Comparison of ENCODE assay signal across 8 cellular contexts in the genomic region with DNA sequence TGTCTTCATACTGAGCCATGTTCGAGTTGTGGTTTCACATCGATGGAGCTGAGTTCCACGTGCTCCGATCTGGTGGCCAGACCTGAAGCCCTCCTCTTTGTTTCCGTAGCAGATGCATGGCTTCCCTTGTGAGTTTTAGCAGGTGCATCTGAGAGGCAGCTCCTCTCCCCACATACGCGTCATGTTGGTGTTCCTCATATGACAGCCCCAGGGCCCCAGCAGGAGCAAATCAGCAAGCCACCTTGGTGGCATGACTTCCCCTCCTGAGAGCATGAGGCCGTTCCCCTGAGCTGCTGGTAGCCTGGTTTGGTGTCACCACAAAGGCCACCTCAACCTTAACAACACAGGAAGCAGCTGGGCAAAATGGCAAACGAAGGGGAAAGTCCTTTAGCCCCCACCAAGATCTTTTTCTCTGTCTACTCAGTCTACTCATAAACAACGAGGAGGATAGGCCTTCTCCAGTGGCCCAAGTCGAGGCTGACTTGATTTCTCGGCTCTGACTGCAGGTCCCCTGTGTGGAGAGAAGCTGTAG. TPM values are rescaled to one million over a fixed set of nuclear protein-coding genes. Genes with fewer than 3 reads are reported as not detected.
DNase-seq lines count a peak whose midpoint lies in the region; ATAC-seq and TF ChIP-seq lines count a peak whose summit lies in the region.

No MANE protein-coding gene starts in this region.

- TF ChIP-seq CTCF in RWPE2 (IDR thresholded peaks at IDR 0.05; ENCODE audit: poor library complexity, severe bottlenecking) = no peak

- H3K27ac Mint-ChIP-seq in activated naive CD4-positive, alpha-beta T cell treated with anti-CD3 and anti-CD28 coated beads for 36 hours = peak overlapping the region; percentile 99

- no peaks in the 10 kb centered on the region for H3K9me3 Mint-ChIP-seq in activated naive CD4-positive, alpha-beta T cell treated with anti-CD3 and anti-CD28 coated beads for 36 hours

- no peaks in the 10 kb centered on the region for H3K36me3 ChIP-seq in RWPE2 (ENCODE audit: low read depth)

- H3K4me3 ChIP-seq in RWPE2 (ENCODE audit: severe bottlenecking) = no peak overlapping the region

- ATAC-seq in HG02852 (IDR thresholded peaks at IDR 0.05; ENCODE audit: unreplicated experiment) (peak; percentile 84), RWPE2 (ENCODE audit: low read depth) (peak; percentile 26; the same call in 1 of the 3 replicates)

- no peaks in the 10 kb centered on the region for H3K9me3 ChIP-seq in RWPE2 (ENCODE audit: severe bottlenecking)

- peaks cover 68% of the 10 kb centered on the region for H3K36me3 Mint-ChIP-seq in activated naive CD4-positive, alpha-beta T cell treated with anti-CD3 and anti-CD28 coated beads for 36 hours (ENCODE audit: low read depth)

- no peaks in the 10 kb centered on the region for H3K27me3 Mint-ChIP-seq in activated naive CD4-positive, alpha-beta T cell treated with anti-CD3 and anti-CD28 coated beads for 36 hours (ENCODE audit: low read depth)

- peaks cover 8% of the 10 kb centered on the region for H3K27me3 ChIP-seq in RWPE2 (ENCODE audit: insufficient read depth, poor library complexity, severe bottlenecking)

- intact Hi-C loops in activated naive CD4-positive, alpha-beta T cell treated with anti-CD3 and anti-CD28 coated beads for 36 hours (cut with micrococcal nuclease) = loop anchor here (1.0 to 5.0 kb wide), 10 partner anchors 9 to 459 kb away; a partner anchor contains a TSS

- no peak overlapping the region for H3K27ac ChIP-seq in RWPE2 (ENCODE audit: poor library complexity, severe bottlenecking)

- peak; percentile 63 for TF ChIP-seq POLR2A in GM18526 (IDR thresholded peaks at IDR 0.05; ENCODE audit: extremely low read depth, insufficient read length)

- DNase-seq in RWPE2 (ENCODE audit: low spot score) = no peak
- peak; percentile 96 for DNase-seq in activated naive CD4-positive, alpha-beta T cell treated with anti-CD3 and anti-CD28 coated beads for 36 hours
- DNase-seq in stimulated activated CD4-positive, alpha-beta T cell treated with anti-CD3 and anti-CD28 coated beads, Interleukin-2, amount 100 ng/mL, for 24 hours = peak; percentile 78 to 80
- DNase-seq in H4 (ENCODE audit: low spot score) = no peak
- DNase-seq in amniotic stem cell (lab: John Stamatoyannopoulos, UW) = no peak
- DNase-seq in HuH-7.5 (ENCODE audit: low spot score) = no peak

- no peaks in the 10 kb centered on the region for H3K4me1 ChIP-seq in RWPE2 (ENCODE audit: insufficient read depth, poor library complexity, severe bottlenecking)

- CTCF ChIA-PET in activated naive CD4-positive, alpha-beta T cell treated with anti-CD3 and anti-CD28 coated beads for 36 hours (lab: Charles Lee) = interaction anchor here (0.6 to 3.1 kb wide), 16 partner anchors 12 to 471 kb away, joined by 3 to 20 read pairs (median 3); a partner anchor contains a TSS

- peak overlapping the region; percentile 74 for H3K4me3 Mint-ChIP-seq in activated naive CD4-positive, alpha-beta T cell treated with anti-CD3 and anti-CD28 coated beads for 36 hours

- H3K4me1 Mint-ChIP-seq in activated naive CD4-positive, alpha-beta T cell treated with anti-CD3 and anti-CD28 coated beads for 36 hours (ENCODE audit: low read depth) = peaks cover 79% of the 10 kb centered on the region

RNA-seq across cellular contexts. Expression of a gene that starts 5.9 kb away (rescaled TPM):
- 100 to 1,000 TPM; 490 to 492 TPM for total RNA-seq in activated naive CD4-positive, alpha-beta T cell treated with anti-CD3 and anti-CD28 coated beads for 36 hours
- 4.5 and 10.6 TPM in 2 replicates for total RNA-seq in H4 (2014; rRNA removed; shearing (Covaris generic))

Comparison
In these comparisons a context has a peak if more than half of its experiments do, and no peak if none do; other contexts are left out.
1. DNase-seq: peak in activated naive CD4-positive, alpha-beta T cell treated with anti-CD3 and anti-CD28 coated beads for 36 hours (single experiment) and stimulated activated CD4-positive, alpha-beta T cell treated with anti-CD3 and anti-CD28 coated beads, Interleukin-2, amount 100 ng/mL, for 24 hours (2 of 2); none in RWPE2 (single experiment), H4 (single experiment), amniotic stem cell (single experiment) and HuH-7.5 (single experiment).
2. RNA of a gene that starts 5.9 kb away (total RNA-seq): 490 to 492 TPM in activated naive CD4-positive, alpha-beta T cell treated with anti-CD3 and anti-CD28 coated beads for 36 hours; 4.5 to 10.6 TPM in H4; every median in the first group is over 10 times any median in the second.